12 cellular contexts compared by ENCODE assay signal in the genomic region with DNA sequence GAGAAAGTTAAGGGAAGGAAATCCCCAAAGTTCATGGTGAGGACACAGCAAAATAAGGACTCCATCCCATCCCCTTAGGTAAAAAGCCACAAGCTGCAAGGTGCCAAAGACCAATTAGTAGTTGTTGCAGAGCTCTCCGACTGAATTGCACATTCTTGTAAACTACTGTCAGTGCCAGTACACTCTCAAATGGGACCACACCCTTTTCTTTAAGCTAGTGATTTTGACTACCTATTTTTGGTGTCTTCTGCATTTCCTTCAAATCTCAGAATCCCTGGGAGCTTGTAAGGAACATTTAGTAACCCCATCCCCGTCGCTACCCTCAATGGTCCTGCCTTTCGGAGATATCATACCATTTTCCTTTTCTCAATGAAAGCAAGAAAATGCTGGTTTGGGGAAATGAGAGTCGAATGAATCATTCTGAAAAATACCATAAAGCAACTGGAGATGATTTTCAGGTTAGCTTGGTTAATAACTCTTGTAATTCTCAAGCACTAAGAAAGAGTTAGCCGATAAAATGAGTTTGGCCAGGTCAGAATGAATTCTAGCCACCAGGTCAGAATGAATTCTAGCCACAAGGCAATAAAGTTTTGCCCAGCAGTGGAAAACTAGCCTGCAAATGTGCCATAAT. TPM values are rescaled to one million over a fixed set of nuclear protein-coding genes. Genes with fewer than 3 reads are reported as not detected.
DNase-seq lines count a peak whose midpoint lies in the region; ATAC-seq, FAIRE-seq and TF ChIP-seq lines count a peak whose summit lies in the region.
"Had no signal": no experiment of that assay in that cellular context is flagged by ENCODE, and none has a peak within 500 bp of the region (broad histone marks: within the 10 kb centered on the region; RNA-seq: fewer than 3 reads in every experiment).

No MANE protein-coding gene starts in this region.

- H3K9ac ChIP-seq in keratinocyte (ENCODE audit: control insufficient read depth, extremely low read depth, insufficient read depth, low read length) = no peak overlapping the region

- dilution Hi-C loops in keratinocyte (cut with MboI; ENCODE audit: extremely low pct_ligation_motif_present, low sequenced_read_pairs) = no loop called here

- H3K4me1 ChIP-seq in keratinocyte (ENCODE audit: control insufficient read depth, extremely low read depth, insufficient read depth, low read length) (peaks cover 13% of the 10 kb centered on the region), thyroid gland (peaks cover 8 to 17% of the 10 kb centered on the region in 2 donors)

- no peak for TF ChIP-seq CTCF in keratinocyte (optimal IDR thresholded peaks at IDR 0.05 in 1 of 3, IDR thresholded peaks at IDR 0.05 in 1 of 3, conservative IDR thresholded peaks at IDR 0.05 in 1 of 3; ENCODE audit: extremely low read depth in 1 of 3, insufficient read depth in 2 of 3, low read length in 3 of 3)
- no peak for TF ChIP-seq CTCF in thyroid gland (IDR thresholded peaks at IDR 0.05)

- FAIRE-seq in keratinocyte (lab: Jason Lieb, UNC) = peak; percentile 59
- FAIRE-seq: RCC 7860 had no signal

- ATAC-seq in GM18907 (IDR thresholded peaks at IDR 0.05; ENCODE audit: unreplicated experiment) (peak; percentile 72), GM21619 (IDR thresholded peaks at IDR 0.05; ENCODE audit: unreplicated experiment) (peak; percentile 63), HG03139 (IDR thresholded peaks at IDR 0.05; ENCODE audit: unreplicated experiment) (peak; percentile 47)

- in situ Hi-C loops in G401 (cut with HindIII; ENCODE audit: low sequenced_read_pairs) = no loop called here

- WGBS in thyroid gland, 2 donors = 85 to 90% methylated on average over 6 of the region's 6 CpGs

- H3K36me3 ChIP-seq in keratinocyte (ENCODE audit: control insufficient read depth in 2 of 2, extremely low read depth in 1 of 2, insufficient read depth in 2 of 2, low read length in 2 of 2) (no peaks in the 10 kb centered on the region), thyroid gland (no peaks in the 10 kb centered on the region)
- H3K36me3 ChIP-seq: esophagus squamous epithelium had no signal

- no peaks in the 10 kb centered on the region for H3K79me2 ChIP-seq in keratinocyte (ENCODE audit: control insufficient read depth, insufficient read depth, low read length)

- no peaks in the 10 kb centered on the region for H3K9me3 ChIP-seq in keratinocyte (ENCODE audit: control insufficient read depth, low read depth, low read length)
- no peaks in the 10 kb centered on the region for H3K9me3 ChIP-seq in thyroid gland
- H3K9me3 ChIP-seq: esophagus squamous epithelium had no signal

- H3K4me3 ChIP-seq in keratinocyte (ENCODE audit: control insufficient read depth in 2 of 3, extremely low read depth in 1 of 3, insufficient read depth in 2 of 3, low read depth in 1 of 3, low read length in 3 of 3) (no peak overlapping the region), thyroid gland (replicated peaks in 1 of 3) (no peak overlapping the region)
- H3K4me3 ChIP-seq: esophagus squamous epithelium had no signal

- no peak for TF ChIP-seq POLR2A in thyroid gland (IDR thresholded peaks at IDR 0.05)

- H2AFZ ChIP-seq in keratinocyte (ENCODE audit: control insufficient read depth, low read length) = peak overlapping the region; percentile 39

- DNase-seq in keratinocyte (ENCODE audit: low read depth, low spot score) = no peak
- no peak for DNase-seq in GF-D8 (lab: John Stamatoyannopoulos, UW)
- DNase-seq in thyroid gland = no peak
- no peak for DNase-seq in G401 (ENCODE audit: low spot score)
- DNase-seq: esophagus squamous epithelium; islet precursor cell; NCI-H187; stimulated activated CD4-positive, alpha-beta T cell treated with anti-CD3 and anti-CD28 coated beads, Interleukin-12 subunit alpha, Interleukin-12 subunit beta, amount 100 ng/mL, for 4 hours had no signal

- H3K27me3 ChIP-seq in keratinocyte (ENCODE audit: control insufficient read depth, extremely low read depth, insufficient read depth, low read length) = no peaks in the 10 kb centered on the region
- no peaks in the 10 kb centered on the region for H3K27me3 ChIP-seq in thyroid gland
- H3K27me3 ChIP-seq: esophagus squamous epithelium had no signal

- H3K27ac ChIP-seq in keratinocyte (ENCODE audit: control insufficient read depth, insufficient read depth, low read length) (no peak overlapping the region), thyroid gland (no peak overlapping the region)

- peak overlapping the region; percentile 69 for H3K4me2 ChIP-seq in keratinocyte (ENCODE audit: control insufficient read depth, extremely low read depth, insufficient read depth, low read depth, low read length)

- H4K20me1 ChIP-seq in keratinocyte (ENCODE audit: control insufficient read depth, extremely low read depth, insufficient read depth, low read length) = no peaks in the 10 kb centered on the region

- no peaks in the 10 kb centered on the region for H3K9me1 ChIP-seq in keratinocyte (ENCODE audit: control insufficient read depth, extremely low read depth, insufficient read depth, low read length)

- intact Hi-C loops in thyroid gland (cut with DNase I) = loop anchor here (10.0 kb wide), 2 partner anchors 155 to 295 kb away; partner anchors contain the start of gene LCA5

RNA-seq across cellular contexts. Expression of gene HMGN3, which starts 5.2 kb away (rescaled TPM):
- polyA plus RNA-seq in keratinocyte = 41.1 to 78.6 TPM (median 51.0 TPM) in 3 replicates
- polyA plus RNA-seq in keratinocyte (2011; ENCODE audit: low read depth) = 46.8 TPM
- 35.6 and 46.5 TPM in 2 replicates for polyA plus RNA-seq in keratinocyte (2011; cell fraction: cytosol; rRNA removed)
- 23.3 and 54.2 TPM in 2 replicates for polyA plus RNA-seq in keratinocyte (2011; cell fraction: nucleus; rRNA removed)
- polyA plus RNA-seq in keratinocyte (2012; ENCODE audit: low replicate concordance) = 33.8 and 51.5 TPM in 2 replicates
- polyA minus RNA-seq in keratinocyte = 2.1 to 8.8 TPM (median 5.9 TPM) in 3 replicates
- polyA minus RNA-seq in keratinocyte (2011; cell fraction: cytosol; rRNA and poly(A)+ RNA removed) = 12.5 TPM
- 1.9 and 5.7 TPM in 2 replicates for polyA minus RNA-seq in keratinocyte (2011; cell fraction: nucleus; rRNA and poly(A)+ RNA removed)
- total RNA-seq in thyroid gland = 100 to 1,000 TPM in 1 of 4 donors, 10 to 100 TPM in 3; 70.2 to 101 (median 87.7) TPM
- total RNA-seq in G401 (2014; rRNA removed; shearing (Covaris generic)) = 336 and 400 TPM in 2 replicates
